2 cellular contexts compared by ENCODE assay signal in the genomic region with DNA sequence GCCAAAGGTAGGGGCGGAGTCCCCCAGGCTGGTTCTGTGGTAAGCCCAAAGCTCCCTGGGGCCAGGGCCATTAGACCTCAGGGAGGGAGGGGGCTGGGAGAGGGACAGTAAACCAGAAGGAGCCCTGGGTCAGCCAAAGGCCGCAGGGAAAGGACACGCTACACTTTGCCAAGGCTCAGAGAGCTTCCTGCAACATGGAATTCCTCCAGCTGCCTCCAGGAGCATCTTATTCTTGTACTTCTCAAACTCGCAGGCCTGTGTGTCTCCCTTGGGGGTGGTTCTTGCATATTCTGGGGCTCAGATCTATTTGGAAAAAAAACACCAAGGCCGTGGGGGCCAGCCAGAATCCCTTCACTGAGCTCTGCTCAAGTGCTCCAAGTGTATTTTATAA.
TF ChIP-seq lines count a peak whose summit lies in the region.

No MANE protein-coding gene starts in this region.

TF ChIP-seq in liver, 16 proteins besides CTCF, POLR2A, EP300 and RAD21:
- TF ChIP-seq EGR1 (IDR thresholded peaks at IDR 0.05; ENCODE audit: low read depth in 2 of 2) (no peak), RXRA (IDR thresholded peaks at IDR 0.05) (peak in 1 of 2 donors; percentile 47), NR2F2 (IDR thresholded peaks at IDR 0.05) (peak; percentile 38)

TF ChIP-seq in HepG2, 621 proteins besides CTCF, POLR2A, EP300 and RAD21:
- no peak for TF ChIP-seq ZNF333 (CRISPR knock-in tag; IDR thresholded peaks at IDR 0.05; ENCODE audit: borderline replicate concordance)
